1 cellular context compared by ENCODE assay signal in the genomic region with DNA sequence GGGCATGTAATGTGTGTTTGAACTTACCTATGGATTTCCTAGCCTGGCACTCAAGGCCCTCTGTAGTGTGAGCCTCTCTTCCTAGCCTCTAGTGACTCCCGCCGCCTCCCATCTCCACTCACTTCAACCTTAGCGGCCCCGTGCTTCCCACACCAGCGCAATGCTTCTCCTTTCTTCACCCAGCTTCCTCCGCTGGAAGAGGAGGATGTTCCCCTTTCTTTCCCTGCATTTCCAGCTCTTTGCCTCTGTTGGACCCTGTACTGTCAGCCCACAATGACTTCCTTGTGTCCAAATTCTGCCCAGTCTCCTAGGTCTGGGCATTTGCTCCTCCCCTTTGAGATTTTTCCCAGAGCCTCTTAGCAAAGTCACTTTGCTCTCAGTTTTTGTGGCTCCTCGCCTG.
TF ChIP-seq lines count a peak whose summit lies in the region.

No MANE protein-coding gene starts in this region.

TF ChIP-seq in H1, 55 proteins besides CTCF, POLR2A, EP300 and RAD21:
- TF ChIP-seq BACH1 (IDR thresholded peaks at IDR 0.05; ENCODE audit: low read length) (no peak), SAP30 (IDR thresholded peaks at IDR 0.05; ENCODE audit: insufficient read depth, insufficient replicate concordance, low read length) (no peak)
